ENCODE assay signal across 16 cellular contexts in genomic region chr20:42945194-42945593, GRCh38.
DNase-seq lines count a peak whose midpoint lies in the region; ATAC-seq and TF ChIP-seq lines count a peak whose summit lies in the region.
"Had no signal": no experiment of that assay in that cellular context is flagged by ENCODE, and none has a peak within 500 bp of the region (broad histone marks: within the 10 kb centered on the region; RNA-seq: fewer than 3 reads in every experiment).

No MANE protein-coding gene starts in this region.

- no peak overlapping the region for H3K9ac ChIP-seq in SK-N-SH

- peak in 1 of 2 experiments; percentile 54; a peak in 1 of 4 replicates for TF ChIP-seq EP300 in SK-N-SH (IDR thresholded peaks at IDR 0.05; ENCODE audit: borderline replicate concordance in 1 of 2, low read depth in 1 of 2, low read length in 1 of 2)

- H3K4me1 Mint-ChIP-seq in MCF 10A (ENCODE audit: insufficient read depth, unreplicated experiment): no peaks in the 10 kb centered on the region
- H3K4me1 Mint-ChIP-seq in activated CD4-positive, alpha-beta T cell treated with anti-CD3 and anti-CD28 coated beads for 36 hours: no peaks in the 10 kb centered on the region
- H3K4me1 Mint-ChIP-seq: CD14-positive monocyte, GM23338 had no signal

- no peak overlapping the region for H3K4me3 ChIP-seq in SK-N-SH (ENCODE audit: low read depth in 2 of 2, low read length in 1 of 2)
- H3K4me3 ChIP-seq: GM23338 had no signal

- ATAC-seq in SK-N-SH treated with all-trans-retinoic acid at 6 μM for 48 hours (no peak), HG03460 (IDR thresholded peaks at IDR 0.05; ENCODE audit: unreplicated experiment) (no peak)
- ATAC-seq in activated CD4-positive, alpha-beta T cell treated with anti-CD3 and anti-CD28 coated beads for 36 hours: no peak
- ATAC-seq: CD8-positive, alpha-beta T cell; GM23338; HepG2 had no signal

- H3K9me3 ChIP-seq in SK-N-SH: no peaks in the 10 kb centered on the region

- H4K20me1 ChIP-seq in SK-N-SH (ENCODE audit: insufficient read depth): no peaks in the 10 kb centered on the region

- H3F3A ChIP-seq in SK-N-SH (replicated peaks; ENCODE audit: insufficient read depth): no peaks in the 10 kb centered on the region

- POLR2A ChIA-PET in SK-N-SH (lab: Yijun Ruan, JAX): interaction anchor here (0.7 kb wide), 1 partner anchor 62 kb away, joined by 3 read pairs; no protein-coding TSS in a partner anchor
- POLR2A ChIA-PET in MCF 10A (lab: Yijun Ruan, JAX): no interaction called here
- POLR2A ChIA-PET in activated CD4-positive, alpha-beta T cell treated with anti-CD3 and anti-CD28 coated beads for 36 hours (lab: Charles Lee): no interaction called here

- H3K4me3 Mint-ChIP-seq in MCF 10A (ENCODE audit: unreplicated experiment): no peak overlapping the region
- no peak overlapping the region for H3K4me3 Mint-ChIP-seq in activated CD4-positive, alpha-beta T cell treated with anti-CD3 and anti-CD28 coated beads for 36 hours
- H3K4me3 Mint-ChIP-seq: CD14-positive monocyte; CD8-positive, alpha-beta T cell; GM23338 had no signal

- no peaks in the 10 kb centered on the region for H3K36me3 Mint-ChIP-seq in MCF 10A (ENCODE audit: insufficient read depth, unreplicated experiment)
- no peaks in the 10 kb centered on the region for H3K36me3 Mint-ChIP-seq in activated CD4-positive, alpha-beta T cell treated with anti-CD3 and anti-CD28 coated beads for 36 hours (ENCODE audit: low read depth)
- H3K36me3 Mint-ChIP-seq: CD14-positive monocyte; CD8-positive, alpha-beta T cell had no signal

- intact Hi-C loops in MCF 10A (cut with micrococcal nuclease): no loop called here
- intact Hi-C loops in activated CD4-positive, alpha-beta T cell treated with anti-CD3 and anti-CD28 coated beads for 36 hours (cut with DNase I, micrococcal nuclease): no loop called here

- H3K36me3 ChIP-seq in SK-N-SH (replicated peaks in 1 of 2; ENCODE audit: control insufficient read depth in 1 of 2, insufficient read depth in 2 of 2, low read length in 1 of 2): no peaks in the 10 kb centered on the region

- CTCF ChIA-PET in SK-N-SH (lab: Yijun Ruan, JAX): no interaction called here
- CTCF ChIA-PET in MCF 10A (lab: Yijun Ruan, JAX): no interaction called here
- CTCF ChIA-PET in activated CD4-positive, alpha-beta T cell treated with anti-CD3 and anti-CD28 coated beads for 36 hours (lab: Charles Lee): no interaction called here

- WGBS in SK-N-SH (ENCODE audit: low lambda C conversion rate): 3% methylated on average over 5 of the region's 5 CpGs

- H3K27me3 ChIP-seq in SK-N-SH (ENCODE audit: insufficient read depth): no peaks in the 10 kb centered on the region

- peaks cover 0 to 5% of the 10 kb centered on the region in 2 experiments; a peak in 1 of 4 replicates for H3K4me1 ChIP-seq in SK-N-SH (ENCODE audit: control insufficient read depth in 1 of 2, insufficient read depth in 2 of 2, low read depth in 1 of 2, low read length in 1 of 2)

- no peaks in the 10 kb centered on the region for H3K79me2 ChIP-seq in SK-N-SH (ENCODE audit: insufficient read depth)

- TF ChIP-seq CTCF in SK-N-SH (IDR thresholded peaks at IDR 0.05): no peak
- TF ChIP-seq CTCF in MCF 10A (IDR thresholded peaks at IDR 0.05; ENCODE audit: unreplicated experiment): no peak

- no peaks in the 10 kb centered on the region for H3K27me3 Mint-ChIP-seq in MCF 10A (ENCODE audit: insufficient read depth, unreplicated experiment)
- H3K27me3 Mint-ChIP-seq in activated CD4-positive, alpha-beta T cell treated with anti-CD3 and anti-CD28 coated beads for 36 hours: peaks cover 4% of the 10 kb centered on the region

- H3K4me2 ChIP-seq in SK-N-SH: no peak overlapping the region
- H3K4me2 ChIP-seq: GM23338 had no signal

- peak; percentile 66 for DNase-seq in SK-N-SH
- DNase-seq in NCI-H82 (lab: John Stamatoyannopoulos, UW): peak; percentile 97
- peak; percentile 65 for DNase-seq in ecto neural progenitor cell (ENCODE audit: low spot score)
- DNase-seq in kidney glomerular epithelial cell (lab: John Stamatoyannopoulos, UW): no peak
- no peak for DNase-seq in MCF 10A (ENCODE audit: unreplicated experiment)
- no peak for DNase-seq in activated CD4-positive, alpha-beta T cell treated with anti-CD3 and anti-CD28 coated beads for 36 hours
- DNase-seq: CD8-positive, alpha-beta T cell; COR-L47; DMS79; H7 had no signal

- H3K27ac ChIP-seq in SK-N-SH (ENCODE audit: low read depth in 2 of 2, low read length in 1 of 2): no peak overlapping the region
- H3K27ac ChIP-seq: 22Rv1 had no signal

- peaks cover 63% of the 10 kb centered on the region for H3K9me3 Mint-ChIP-seq in MCF 10A (ENCODE audit: unreplicated experiment)
- H3K9me3 Mint-ChIP-seq in activated CD4-positive, alpha-beta T cell treated with anti-CD3 and anti-CD28 coated beads for 36 hours (ENCODE audit: low read depth): peaks cover 12% of the 10 kb centered on the region

- no TSS peak for BruUV-seq in MCF 10A (replicated peaks; lab: Mats Ljungman, UMichigan)

- no peak for TF ChIP-seq RAD21 in SK-N-SH (IDR thresholded peaks at IDR 0.05; ENCODE audit: low read length)

- no peak overlapping the region for H2AFZ ChIP-seq in SK-N-SH (ENCODE audit: low read depth)
- H2AFZ ChIP-seq: GM23338 had no signal

- H3K27ac Mint-ChIP-seq in MCF 10A (ENCODE audit: low read depth, unreplicated experiment): no peak overlapping the region
- no peak overlapping the region for H3K27ac Mint-ChIP-seq in activated CD4-positive, alpha-beta T cell treated with anti-CD3 and anti-CD28 coated beads for 36 hours
- H3K27ac Mint-ChIP-seq: CD14-positive monocyte; CD8-positive, alpha-beta T cell; GM23338 had no signal

- H3K9me2 ChIP-seq in SK-N-SH: no peaks in the 10 kb centered on the region

TF ChIP-seq in SK-N-SH, 30 proteins besides CTCF, POLR2A, EP300 and RAD21:
- no peak for TF ChIP-seq RXRA (IDR thresholded peaks at IDR 0.05; ENCODE audit: borderline replicate concordance, low read depth)
- TF ChIP-seq RCOR1 (IDR thresholded peaks at IDR 0.05; ENCODE audit: low read length): peak; percentile 96
- no peak for TF ChIP-seq TAF1 (IDR thresholded peaks at IDR 0.05; ENCODE audit: borderline replicate concordance, low read depth, low read length)
- TF ChIP-seq JUND (IDR thresholded peaks at IDR 0.05): no peak
- TF ChIP-seq CHD2 (IDR thresholded peaks at IDR 0.05; ENCODE audit: low read length, partially characterized antibody): peak; percentile 63
- 0 out of 2 replicates have a peak, but pooled peaks have one; percentile 27 for TF ChIP-seq GATA2 (CRISPR knock-in tag; IDR thresholded peaks at IDR 0.05)
- TF ChIP-seq SMC3 (IDR thresholded peaks at IDR 0.05; ENCODE audit: low read depth, low read length): no peak
- TF ChIP-seq TCF12 (IDR thresholded peaks at IDR 0.05): peak; percentile 19; the same call in 1 of the 2 replicates

TF ChIP-seq in SK-N-SH treated with all-trans-retinoic acid at 6 μM for 48 hours, 23 proteins besides CTCF, POLR2A, EP300 and RAD21 (continues in another document):
- TF ChIP-seq CSDC2 (CRISPR knock-in tag; IDR thresholded peaks at IDR 0.05) (no peak), ARNTL (CRISPR knock-in tag; IDR thresholded peaks at IDR 0.05; ENCODE audit: borderline replicate concordance, low read depth) (no peak), ZFP3 (CRISPR knock-in tag; IDR thresholded peaks at IDR 0.05) (no peak), ZFP30 (CRISPR knock-in tag; IDR thresholded peaks at IDR 0.05) (no peak), BACH2 (CRISPR knock-in tag; IDR thresholded peaks at IDR 0.05; ENCODE audit: borderline replicate concordance) (no peak), TCF4 (CRISPR knock-in tag; IDR thresholded peaks at IDR 0.05; ENCODE audit: borderline replicate concordance) (no peak), CREB5 (CRISPR knock-in tag; IDR thresholded peaks at IDR 0.05; ENCODE audit: low read depth) (no peak), ZNF8 (CRISPR knock-in tag; IDR thresholded peaks at IDR 0.05) (no peak), ZNF70 (CRISPR knock-in tag; IDR thresholded peaks at IDR 0.05) (no peak), SNAI2 (CRISPR knock-in tag; IDR thresholded peaks at IDR 0.05) (no peak), POU6F1 (CRISPR knock-in tag; IDR thresholded peaks at IDR 0.05; ENCODE audit: borderline replicate concordance, low read depth) (no peak), GLIS3 (CRISPR knock-in tag; IDR thresholded peaks at IDR 0.05) (no peak), ISL1 (CRISPR knock-in tag; IDR thresholded peaks at IDR 0.05) (no peak), ZNF565 (CRISPR knock-in tag; conservative IDR thresholded peaks at IDR 0.05; ENCODE audit: low read depth) (no peak), OSR1 (CRISPR knock-in tag; IDR thresholded peaks at IDR 0.05) (no peak), TOX (CRISPR knock-in tag; IDR thresholded peaks at IDR 0.05; ENCODE audit: borderline replicate concordance) (no peak), PPARA (CRISPR knock-in tag; IDR thresholded peaks at IDR 0.05; ENCODE audit: borderline replicate concordance) (no peak), ZC3H10 (CRISPR knock-in tag; IDR thresholded peaks at IDR 0.05) (no peak), ESRRG (CRISPR knock-in tag; IDR thresholded peaks at IDR 0.05) (no peak)

Comparison
In these comparisons a context has a peak if more than half of its experiments do, and no peak if none do; other contexts are left out.
1. DNase-seq: peak in SK-N-SH (single experiment), NCI-H82 (single experiment) and ecto neural progenitor cell (single experiment); none in kidney glomerular epithelial cell (single experiment), MCF 10A (single experiment) and activated CD4-positive, alpha-beta T cell treated with anti-CD3 and anti-CD28 coated beads for 36 hours (single experiment).